ENCODE assay signal across 22 cellular contexts in genomic region chr2:152200101-152200500, GRCh38. TPM values are rescaled to one million over a fixed set of nuclear protein-coding genes. Genes with fewer than 3 reads are reported as not detected.
A peak's percentile ranks its signal among the peaks of the same experiment; 100 is the strongest.
DNase-seq lines count a peak whose midpoint lies in the region; ATAC-seq and TF ChIP-seq lines count a peak whose summit lies in the region.
"Had no signal": no experiment of that assay in that cellular context is flagged by ENCODE, and none has a peak within 500 bp of the region (broad histone marks: within the 10 kb centered on the region; RNA-seq: fewer than 3 reads in every experiment).

No MANE protein-coding gene starts in this region.

- CTCF ChIA-PET in MCF 10A (lab: Yijun Ruan, JAX), result interaction anchor here (0.7 to 2.0 kb wide), 9 partner anchors 8 to 428 kb away, joined by 3 to 7 read pairs (median 3); no protein-coding TSS in a partner anchor

- H2AFZ ChIP-seq in Karpas-422 (ENCODE audit: low read length), result no peak overlapping the region

- peak overlapping the region; percentile 74 for H3K27ac Mint-ChIP-seq in MCF 10A (ENCODE audit: low read depth, unreplicated experiment)
- H3K27ac Mint-ChIP-seq: activated CD8-positive, alpha-beta T cell treated with anti-CD3 and anti-CD28 coated beads, Interleukin-2, amount 10 ng/mL, durations not matched to agents 7 days and 5 days; activated naive CD8-positive, alpha-beta T cell; CD4-positive, alpha-beta T cell had no signal

- H3K4me2 ChIP-seq in Karpas-422 (ENCODE audit: low read depth, low read length, poor library complexity, severe bottlenecking), result no peak overlapping the region

- peak; percentile 74 for ATAC-seq in SK-N-SH treated with all-trans-retinoic acid at 6 μM for 48 hours
- ATAC-seq in foreskin keratinocyte, result no peak
- ATAC-seq in GM18858 (IDR thresholded peaks at IDR 0.05; ENCODE audit: unreplicated experiment), result no peak
- ATAC-seq: activated CD8-positive, alpha-beta T cell treated with anti-CD3 and anti-CD28 coated beads, Interleukin-2, amount 10 ng/mL, durations not matched to agents 7 days and 5 days had no signal

- H3K9me3 ChIP-seq in breast epithelium (no peaks in the 10 kb centered on the region), Karpas-422 (ENCODE audit: low read length) (no peaks in the 10 kb centered on the region), uterus (no peaks in the 10 kb centered on the region)
- H3K9me3 ChIP-seq: ascending aorta, right atrium auricular region, upper lobe of left lung had no signal

- H3K9ac ChIP-seq in Karpas-422 (ENCODE audit: low read length), result no peak overlapping the region

- peaks cover 26% of the 10 kb centered on the region for H3K4me1 Mint-ChIP-seq in MCF 10A (ENCODE audit: insufficient read depth, unreplicated experiment)
- H3K4me1 Mint-ChIP-seq: central memory CD8-positive, alpha-beta T cell had no signal

- H3K36me3 Mint-ChIP-seq in MCF 10A (ENCODE audit: insufficient read depth, unreplicated experiment), result no peaks in the 10 kb centered on the region

- no peak for TF ChIP-seq CTCF in MCF 10A (IDR thresholded peaks at IDR 0.05; ENCODE audit: unreplicated experiment)
- TF ChIP-seq CTCF in breast epithelium (IDR thresholded peaks at IDR 0.05), result no peak
- TF ChIP-seq CTCF in foreskin keratinocyte (conservative IDR thresholded peaks at IDR 0.05), result no peak
- TF ChIP-seq CTCF in uterus (IDR thresholded peaks at IDR 0.05), result no peak

- H4K20me1 ChIP-seq in Karpas-422 (ENCODE audit: insufficient read depth, low read depth, low read length), result no peaks in the 10 kb centered on the region

- H3K4me3 Mint-ChIP-seq in MCF 10A (ENCODE audit: unreplicated experiment), result no peak overlapping the region
- H3K4me3 Mint-ChIP-seq: activated CD8-positive, alpha-beta T cell treated with anti-CD3 and anti-CD28 coated beads, Interleukin-2, amount 10 ng/mL, durations not matched to agents 7 days and 5 days; activated naive CD8-positive, alpha-beta T cell; CD4-positive, alpha-beta T cell; central memory CD8-positive, alpha-beta T cell; nephron progenitor cell had no signal

- no peaks in the 10 kb centered on the region for H3K27me3 ChIP-seq in breast epithelium
- H3K27me3 ChIP-seq in foreskin keratinocyte, result no peaks in the 10 kb centered on the region
- no peaks in the 10 kb centered on the region for H3K27me3 ChIP-seq in Karpas-422 (ENCODE audit: low read length)
- no peaks in the 10 kb centered on the region for H3K27me3 ChIP-seq in uterus
- H3K27me3 ChIP-seq: ascending aorta, right atrium auricular region, upper lobe of left lung had no signal

- H3K79me2 ChIP-seq in Karpas-422 (ENCODE audit: low read length), result no peaks in the 10 kb centered on the region

- H3K4me1 ChIP-seq in breast epithelium, result no peaks in the 10 kb centered on the region
- peaks cover 21% of the 10 kb centered on the region for H3K4me1 ChIP-seq in foreskin keratinocyte
- H3K4me1 ChIP-seq in Karpas-422 (ENCODE audit: low read length), result no peaks in the 10 kb centered on the region
- H3K4me1 ChIP-seq in uterus, result no peaks in the 10 kb centered on the region
- H3K4me1 ChIP-seq: ascending aorta had no signal

- intact Hi-C loops in MCF 10A (cut with micrococcal nuclease), result loop anchor here (1.0 to 2.0 kb wide), 2 partner anchors 135 to 517 kb away; partner anchors contain the start of genes FMNL2 and PRPF40A
- intact Hi-C loops in breast epithelium (cut with DNase I; ENCODE audit: low total_unique reads), result no loop called here
- intact Hi-C loops in cardiac septum (cut with DNase I), result no loop called here
- intact Hi-C loops in uterus (cut with DNase I; ENCODE audit: low total_unique reads), result no loop called here

- no peaks in the 10 kb centered on the region for H3K27me3 Mint-ChIP-seq in MCF 10A (ENCODE audit: insufficient read depth, unreplicated experiment)

- H3K9me3 Mint-ChIP-seq in MCF 10A (ENCODE audit: unreplicated experiment), result no peaks in the 10 kb centered on the region
- H3K9me3 Mint-ChIP-seq: CD4-positive, alpha-beta T cell; central memory CD8-positive, alpha-beta T cell had no signal

- TSS peak; percentile 97 for BruUV-seq in MCF 10A (replicated peaks; lab: Mats Ljungman, UMichigan)

- no peak for DNase-seq in MCF 10A (ENCODE audit: unreplicated experiment)
- DNase-seq in breast epithelium (ENCODE audit: low spot score in 2 of 2), result no peak
- DNase-seq in foreskin keratinocyte, result no peak
- DNase-seq in cardiac septum (ENCODE audit: low spot score), result no peak
- no peak for DNase-seq in Karpas-422
- DNase-seq in uterus, result no peak
- DNase-seq: activated CD4-positive, alpha-beta T cell treated with anti-CD3 and anti-CD28 coated beads for 1 hour; activated CD8-positive, alpha-beta T cell treated with anti-CD3 and anti-CD28 coated beads, Interleukin-2, amount 10 ng/mL, durations not matched to agents 7 days and 5 days; CD4-positive, alpha-beta T cell; NCI-H1105; NCI-H748 treated with DMSO at 0.1 percent for 48 hours; nephron progenitor cell; stimulated activated CD4-positive, alpha-beta T cell treated with anti-CD3 and anti-CD28 coated beads, Interleukin-12 subunit alpha, Interleukin-12 subunit beta, amount 100 ng/mL, for 4 hours; stimulated activated CD4-positive, alpha-beta T cell treated with anti-CD3 and anti-CD28 coated beads, Interleukin-4, amount 100 ng/mL, for 1 hour had no signal

- TF ChIP-seq POLR2A in breast epithelium (IDR thresholded peaks at IDR 0.05) (no peak), uterus (IDR thresholded peaks at IDR 0.05) (no peak)

- H3K9me2 ChIP-seq in Karpas-422 (replicated peaks; ENCODE audit: insufficient read depth, low read length), result no peaks in the 10 kb centered on the region

- POLR2A ChIA-PET in MCF 10A (lab: Yijun Ruan, JAX), result interaction anchor here (0.6 to 3.4 kb wide), 22 partner anchors 9 to 517 kb away, joined by 3 to 29 read pairs (median 4); partner anchors contain the start of genes FMNL2, PRPF40A and STAM2

- H3K36me3 ChIP-seq in breast epithelium (no peaks in the 10 kb centered on the region), Karpas-422 (ENCODE audit: insufficient read depth, low read length) (no peaks in the 10 kb centered on the region), uterus (no peaks in the 10 kb centered on the region)
- H3K36me3 ChIP-seq: ascending aorta, right atrium auricular region, upper lobe of left lung had no signal

- H3K4me3 ChIP-seq in breast epithelium (no peak overlapping the region), Karpas-422 (ENCODE audit: low read length) (no peak overlapping the region), uterus (no peak overlapping the region)
- H3K4me3 ChIP-seq: ascending aorta, right atrium auricular region, upper lobe of left lung had no signal

- H3K27ac ChIP-seq in breast epithelium, result no peak overlapping the region
- H3K27ac ChIP-seq in foreskin keratinocyte, result peak overlapping the region; percentile 13
- no peak overlapping the region for H3K27ac ChIP-seq in Karpas-422 (ENCODE audit: low read length)
- H3K27ac ChIP-seq in uterus, result no peak overlapping the region
- H3K27ac ChIP-seq: 22Rv1, ascending aorta, right atrium auricular region, upper lobe of left lung had no signal

TF ChIP-seq in SK-N-SH treated with all-trans-retinoic acid at 6 μM for 48 hours, 23 proteins besides CTCF, POLR2A, EP300 and RAD21 (continues in another document):
- TF ChIP-seq GLIS3 (CRISPR knock-in tag; IDR thresholded peaks at IDR 0.05) (no peak), ZNF8 (CRISPR knock-in tag; IDR thresholded peaks at IDR 0.05) (no peak), ZFP30 (CRISPR knock-in tag; IDR thresholded peaks at IDR 0.05) (no peak), PPARA (CRISPR knock-in tag; IDR thresholded peaks at IDR 0.05; ENCODE audit: borderline replicate concordance) (no peak), PATZ1 (CRISPR knock-in tag; IDR thresholded peaks at IDR 0.05; ENCODE audit: borderline replicate concordance) (no peak), TOX (CRISPR knock-in tag; IDR thresholded peaks at IDR 0.05; ENCODE audit: borderline replicate concordance) (no peak), ESRRG (CRISPR knock-in tag; IDR thresholded peaks at IDR 0.05) (no peak), TCF4 (CRISPR knock-in tag; IDR thresholded peaks at IDR 0.05; ENCODE audit: borderline replicate concordance) (no peak), CREB5 (CRISPR knock-in tag; IDR thresholded peaks at IDR 0.05; ENCODE audit: low read depth) (no peak)

RNA-seq across cellular contexts. Expression of gene STAM2, which starts 24.5 kb away (rescaled TPM):
- total RNA-seq in MCF 10A (2022) (27.6 and 35.3 TPM in 2 replicates), breast epithelium (10 to 100 TPM; 31.4 to 73.8 (median 44.6) TPM), foreskin keratinocyte (18.8 and 19.5 TPM in 2 replicates), cardiac septum (28.9 TPM), uterus (10 to 100 TPM; 30.0 to 83.0 (median 55.4) TPM)
- 4.2 and 4.7 TPM in 2 replicates for polyA plus RNA-seq in foreskin keratinocyte
- 18.8 and 31.0 TPM in 2 replicates for total RNA-seq in Karpas-422 (2014; rRNA removed; shearing (Covaris generic); ENCODE audit: low replicate concordance)
